ENCODE assay signal across 8 cellular contexts in the genomic region with DNA sequence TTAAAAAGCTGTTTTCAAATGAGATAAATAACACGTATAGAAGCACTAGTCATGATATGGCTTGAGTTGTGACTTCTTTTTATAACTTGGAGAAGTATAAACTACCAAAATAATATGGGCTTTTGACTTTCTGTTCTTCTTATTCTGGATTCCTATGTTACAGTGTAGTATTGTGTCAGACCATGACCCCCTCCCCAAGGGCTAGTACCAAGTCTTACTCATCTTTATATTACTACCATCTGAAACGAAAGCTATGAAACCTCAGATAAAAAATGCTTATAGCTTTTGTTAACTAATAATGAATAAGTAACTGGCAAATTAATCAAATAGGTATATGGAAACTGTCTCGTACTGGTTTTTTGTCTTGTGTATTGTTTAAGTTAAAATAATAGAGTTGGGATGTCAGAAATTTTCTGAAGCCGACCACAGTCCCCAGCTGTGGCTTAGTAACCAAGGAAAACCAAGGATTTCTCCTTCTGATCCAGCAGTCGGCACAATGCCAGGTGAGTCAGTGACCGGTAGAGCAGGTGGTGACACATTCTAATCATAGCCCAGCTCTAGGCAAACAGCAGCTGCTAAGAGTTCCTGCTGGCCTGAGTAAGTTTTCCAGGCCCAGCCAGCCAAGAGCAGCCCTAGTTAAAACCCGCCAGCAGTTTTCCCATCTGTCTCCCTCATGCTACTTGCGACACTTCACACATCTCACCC.
DNase-seq lines count a peak whose midpoint lies in the region; ATAC-seq and TF ChIP-seq lines count a peak whose summit lies in the region.

No MANE protein-coding gene starts in this region.

- H3K27ac ChIP-seq in body of pancreas: peak overlapping the region; percentile 53 to 80 (median 72)
- no peak overlapping the region for H3K27ac ChIP-seq in left lung

- H3K9me3 ChIP-seq in body of pancreas (no peaks in the 10 kb centered on the region), left lung (no peaks in the 10 kb centered on the region)

- ATAC-seq in body of pancreas (peak; percentile 98), left lung (peak; percentile 93), GM19452 (IDR thresholded peaks at IDR 0.05; ENCODE audit: unreplicated experiment) (no peak)

- H3K4me1 ChIP-seq in body of pancreas (peaks cover 31% of the 10 kb centered on the region), left lung (no peaks in the 10 kb centered on the region)

- H3K36me3 ChIP-seq in body of pancreas (replicated peaks in 1 of 2; ENCODE audit: insufficient read depth in 1 of 2, low read depth in 2 of 2): no peaks in the 10 kb centered on the region
- no peaks in the 10 kb centered on the region for H3K36me3 ChIP-seq in left lung

- intact Hi-C loops in body of pancreas (cut with DNase I): no loop called here
- intact Hi-C loops in left lung (cut with DNase I): no loop called here

- H3K4me3 ChIP-seq in body of pancreas (no peak overlapping the region), left lung (no peak overlapping the region)

- DNase-seq in COLO668 (lab: John Stamatoyannopoulos, UW; ENCODE audit: unreplicated experiment) (peak; percentile 86), NCI-H1930 (lab: John Stamatoyannopoulos, UW) (peak; percentile 0 to 3), body of pancreas (peak; percentile 91 to 97 (median 94)), left lung (peak; percentile 41 to 67), GM19240 (ENCODE audit: insufficient read length, low spot score) (no peak), dedifferentiated amniotic fluid mesenchymal stem cell (ENCODE audit: extremely low spot score) (no peak)
- no peak for DNase-seq in activated T-cell treated with anti-CD3 and anti-CD28 coated beads, Interleukin-2, amount 50 U/mL, for 1 hour

- peak in 1 of 7 experiments; percentile 14 for TF ChIP-seq CTCF in body of pancreas (IDR thresholded peaks at IDR 0.05)
- TF ChIP-seq CTCF in left lung (IDR thresholded peaks at IDR 0.05): no peak

- no peak for TF ChIP-seq POLR2A in body of pancreas (IDR thresholded peaks at IDR 0.05)

- 9 to 13% methylated on average over 7 to 8 of the region's 8 CpGs for WGBS in body of pancreas, 2 donors

- no peaks in the 10 kb centered on the region for H3K27me3 ChIP-seq in body of pancreas
- no peaks in the 10 kb centered on the region for H3K27me3 ChIP-seq in left lung

Comparison
In these comparisons a context has a peak if more than half of its experiments do, and no peak if none do; other contexts are left out.
1. DNase-seq: peak in COLO668 (single experiment), NCI-H1930 (2 of 2), body of pancreas (4 of 4) and left lung (2 of 2); none in GM19240 (single experiment), dedifferentiated amniotic fluid mesenchymal stem cell (single experiment) and activated T-cell treated with anti-CD3 and anti-CD28 coated beads, Interleukin-2, amount 50 U/mL, for 1 hour (single experiment).
2. H3K27ac ChIP-seq: peak in body of pancreas (4 of 4); none in left lung (0 of 2).